ENCODE assay signal across 8 cellular contexts in the genomic region with DNA sequence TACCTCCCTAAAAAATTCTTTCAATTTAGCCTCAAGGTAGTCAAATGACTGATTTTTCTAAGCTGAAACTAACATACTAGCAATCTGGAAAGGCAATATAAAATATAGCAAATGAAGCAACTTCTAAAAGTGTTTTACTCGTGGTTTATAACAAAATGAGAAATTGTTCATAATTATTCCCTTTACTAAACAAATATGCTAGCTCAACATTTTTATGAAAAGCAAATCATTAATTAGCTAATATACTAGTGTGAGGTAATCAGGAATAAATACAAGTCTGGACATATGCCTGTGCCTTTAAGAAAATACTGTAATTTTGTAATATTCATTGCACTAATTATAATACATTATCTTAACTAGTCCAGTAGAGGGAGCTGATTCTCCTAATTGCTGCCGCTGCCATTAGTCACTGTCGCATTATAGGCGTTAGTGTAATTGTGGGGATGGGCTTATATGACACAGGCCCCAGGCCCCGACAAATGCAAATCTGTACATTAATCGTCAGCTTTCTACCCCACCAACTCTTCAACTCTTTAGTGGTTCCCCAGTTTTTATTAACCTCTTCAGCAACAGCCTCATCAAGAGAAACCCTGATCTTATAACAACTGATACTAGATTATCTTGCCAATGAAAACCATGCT.
A peak's percentile ranks its signal among the peaks of the same experiment; 100 is the strongest.
DNase-seq lines count a peak whose midpoint lies in the region; ATAC-seq, FAIRE-seq and TF ChIP-seq lines count a peak whose summit lies in the region.

No MANE protein-coding gene starts in this region.

- H4K20me1 ChIP-seq in DOHH2 (ENCODE audit: control insufficient read depth, insufficient read depth, low read depth, low read length) (no peaks in the 10 kb centered on the region), endothelial cell of umbilical vein (replicated peaks; ENCODE audit: control insufficient read depth, extremely low read depth, insufficient read depth, low read length) (no peaks in the 10 kb centered on the region)

- TF ChIP-seq CTCF in DOHH2 (IDR thresholded peaks at IDR 0.05; ENCODE audit: low read depth, low read length, poor library complexity, severe bottlenecking), result peak; percentile 55
- TF ChIP-seq CTCF in Peyer's patch (IDR thresholded peaks at IDR 0.05), result peak in 4 of 6 experiments; percentile 58 to 66 (median 64)
- TF ChIP-seq CTCF in endothelial cell of umbilical vein (IDR thresholded peaks at IDR 0.05; ENCODE audit: extremely low read depth in 1 of 2, insufficient read depth in 1 of 2, low read depth in 1 of 2, low read length in 2 of 2), result peak; percentile 39 to 41
- peak; percentile 35 for TF ChIP-seq CTCF in neutrophil (IDR thresholded peaks at IDR 0.05)

- H3K27ac ChIP-seq in DOHH2 (ENCODE audit: low read depth, low read length) (no peak overlapping the region), Peyer's patch (no peak overlapping the region), endothelial cell of umbilical vein (ENCODE audit: insufficient read depth, low read depth, low read length) (peak overlapping the region; percentile 59), neutrophil (no peak overlapping the region)

- intact Hi-C loops in endothelial cell of umbilical vein (cut with micrococcal nuclease), result loop anchor here (1.0 to 5.0 kb wide), 4 partner anchors 69 to 677 kb away; a partner anchor contains a TSS
- intact Hi-C loops in activated T-helper 2 cell treated with anti-CD3 and anti-CD28 coated beads, Interferon-gamma antibody, Interleukin-2, Interleukin-4, amounts not matched to agents 10 μg/mL and 5 μg/mL and 100 μg/mL, durations not matched to agents 14 hours and 24 hours and 36 hours (cut with micrococcal nuclease), result loop anchor here (1.0 to 10.0 kb wide), 3 partner anchors 169 to 822 kb away; no protein-coding TSS in a partner anchor

- TF ChIP-seq POLR2A in Peyer's patch (IDR thresholded peaks at IDR 0.05) (no peak), endothelial cell of umbilical vein (IDR thresholded peaks at IDR 0.05; ENCODE audit: low read depth, low read length) (no peak)

- no peaks in the 10 kb centered on the region for H3K9me3 ChIP-seq in DOHH2 (ENCODE audit: control insufficient read depth, insufficient read depth, low read length)
- H3K9me3 ChIP-seq in Peyer's patch, result no peaks in the 10 kb centered on the region
- H3K9me3 ChIP-seq in endothelial cell of umbilical vein (replicated peaks; ENCODE audit: control insufficient read depth, insufficient read depth, low read length), result no peaks in the 10 kb centered on the region
- H3K9me3 ChIP-seq in neutrophil, result no peaks in the 10 kb centered on the region

- BruUV-seq in endothelial cell of umbilical vein (replicated peaks; lab: Mats Ljungman, UMichigan), result no TSS peak

- H3K4me3 Mint-ChIP-seq in activated T-helper 2 cell treated with anti-CD3 and anti-CD28 coated beads, Interferon-gamma antibody, Interleukin-2, Interleukin-4, amounts not matched to agents 10 μg/mL and 5 μg/mL and 100 μg/mL, durations not matched to agents 14 hours and 24 hours and 36 hours (ENCODE audit: low read depth), result no peak overlapping the region

- CTCF ChIA-PET in endothelial cell of umbilical vein (lab: Charles Lee), result interaction anchor here (0.6 to 2.6 kb wide), 41 partner anchors 9 to 285 kb away, joined by 3 to 22 read pairs (median 4); a partner anchor contains a TSS

- dilution Hi-C loops in endothelial cell of umbilical vein (cut with MboI; ENCODE audit: extremely low pct_ligation_motif_present, low sequenced_read_pairs), result loop anchor here (25.0 kb wide), 1 partner anchor 267 kb away; a partner anchor contains a TSS

- H3K9me3 Mint-ChIP-seq in activated T-helper 2 cell treated with anti-CD3 and anti-CD28 coated beads, Interferon-gamma antibody, Interleukin-2, Interleukin-4, amounts not matched to agents 10 μg/mL and 5 μg/mL and 100 μg/mL, durations not matched to agents 14 hours and 24 hours and 36 hours, result no peaks in the 10 kb centered on the region

- FAIRE-seq in HTR-8/SVneo (lab: Jason Lieb, UNC) (no peak), endothelial cell of umbilical vein (lab: Jason Lieb, UNC) (peak; percentile 24)

- H3K27me3 Mint-ChIP-seq in activated T-helper 2 cell treated with anti-CD3 and anti-CD28 coated beads, Interferon-gamma antibody, Interleukin-2, Interleukin-4, amounts not matched to agents 10 μg/mL and 5 μg/mL and 100 μg/mL, durations not matched to agents 14 hours and 24 hours and 36 hours (ENCODE audit: low read depth), result no peaks in the 10 kb centered on the region

- ATAC-seq in GM21367 (IDR thresholded peaks at IDR 0.05; ENCODE audit: unreplicated experiment), result peak; percentile 84

- H3K79me2 ChIP-seq in DOHH2 (ENCODE audit: control insufficient read depth, low read length) (no peaks in the 10 kb centered on the region), endothelial cell of umbilical vein (ENCODE audit: control insufficient read depth, insufficient read depth, low read length) (peaks cover 9% of the 10 kb centered on the region)

- H3K9ac ChIP-seq in endothelial cell of umbilical vein (replicated peaks; ENCODE audit: extremely low read depth, insufficient read depth, low read length), result no peak overlapping the region

- H3K9me1 ChIP-seq in endothelial cell of umbilical vein (replicated peaks; ENCODE audit: control insufficient read depth, extremely low read depth, insufficient read depth, low read length), result no peaks in the 10 kb centered on the region

- peak; percentile 21 for DNase-seq in HTR-8/SVneo (ENCODE audit: insufficient read length, low spot score)
- DNase-seq in Peyer's patch, result no peak
- peak; percentile 70 for DNase-seq in endothelial cell of umbilical vein (ENCODE audit: low read depth, low spot score)
- DNase-seq in activated T-helper 2 cell treated with anti-CD3 and anti-CD28 coated beads, Interferon-gamma antibody, Interleukin-2, Interleukin-4, amounts not matched to agents 10 μg/mL and 5 μg/mL and 100 μg/mL, durations not matched to agents 14 hours and 24 hours and 36 hours (ENCODE audit: low spot score), result no peak
- DNase-seq in NCI-H1092 treated with DMSO at 0.1 percent for 48 hours (lab: John Stamatoyannopoulos, UW), result no peak

- POLR2A ChIA-PET in endothelial cell of umbilical vein (lab: Charles Lee), result interaction anchor here (1.0 kb wide), 1 partner anchor 273 kb away, joined by 3 read pairs; no protein-coding TSS in a partner anchor

- H3K27me3 ChIP-seq in DOHH2 (ENCODE audit: control insufficient read depth, low read length) (no peaks in the 10 kb centered on the region), Peyer's patch (no peaks in the 10 kb centered on the region), endothelial cell of umbilical vein (ENCODE audit: control insufficient read depth in 2 of 2, insufficient read depth in 2 of 2, low read length in 2 of 2) (no peaks in the 10 kb centered on the region), neutrophil (no peaks in the 10 kb centered on the region)

- H3K9me2 ChIP-seq in DOHH2 (replicated peaks; ENCODE audit: control insufficient read depth, low read length), result no peaks in the 10 kb centered on the region

- no peaks in the 10 kb centered on the region for H3K36me3 ChIP-seq in DOHH2 (ENCODE audit: control insufficient read depth, low read length)
- peaks cover 0 to 12% (median 0%) of the 10 kb centered on the region in 3 donors for H3K36me3 ChIP-seq in Peyer's patch
- peaks cover 7 to 11% of the 10 kb centered on the region in 2 experiments for H3K36me3 ChIP-seq in endothelial cell of umbilical vein (ENCODE audit: control insufficient read depth in 2 of 2, extremely low read depth in 1 of 2, insufficient read depth in 2 of 2, low read length in 2 of 2)
- H3K36me3 ChIP-seq in neutrophil, result peaks cover 15% of the 10 kb centered on the region

- H3K4me3 ChIP-seq in DOHH2 (ENCODE audit: low read length) (no peak overlapping the region), Peyer's patch (no peak overlapping the region), endothelial cell of umbilical vein (replicated peaks in 1 of 3; ENCODE audit: insufficient read depth in 1 of 3, low read depth in 1 of 3, low read length in 3 of 3) (no peak overlapping the region), neutrophil (ENCODE audit: low read depth in 1 of 2, low read length in 1 of 2) (no peak overlapping the region)

- no peak overlapping the region for H3K4me2 ChIP-seq in DOHH2 (ENCODE audit: low read length)
- no peak overlapping the region for H3K4me2 ChIP-seq in endothelial cell of umbilical vein (ENCODE audit: insufficient read depth, low read length)

- peaks cover 7% of the 10 kb centered on the region for H3K36me3 Mint-ChIP-seq in activated T-helper 2 cell treated with anti-CD3 and anti-CD28 coated beads, Interferon-gamma antibody, Interleukin-2, Interleukin-4, amounts not matched to agents 10 μg/mL and 5 μg/mL and 100 μg/mL, durations not matched to agents 14 hours and 24 hours and 36 hours (ENCODE audit: low read depth)

- H3F3A ChIP-seq in DOHH2 (ENCODE audit: control insufficient read depth, insufficient read depth), result no peaks in the 10 kb centered on the region

- H2AFZ ChIP-seq in endothelial cell of umbilical vein (ENCODE audit: low read depth, low read length), result no peak overlapping the region

- H3K4me1 ChIP-seq in DOHH2 (ENCODE audit: control insufficient read depth, low read length), result no peaks in the 10 kb centered on the region
- no peaks in the 10 kb centered on the region for H3K4me1 ChIP-seq in Peyer's patch
- H3K4me1 ChIP-seq in endothelial cell of umbilical vein (ENCODE audit: control insufficient read depth, extremely low read depth, insufficient read depth, low read length), result peaks cover 37% of the 10 kb centered on the region
- H3K4me1 ChIP-seq in neutrophil (ENCODE audit: control insufficient read depth in 1 of 2, insufficient read depth in 1 of 2, low read depth in 1 of 2, low read length in 1 of 2), result no peaks in the 10 kb centered on the region

- H3K27ac Mint-ChIP-seq in activated T-helper 2 cell treated with anti-CD3 and anti-CD28 coated beads, Interferon-gamma antibody, Interleukin-2, Interleukin-4, amounts not matched to agents 10 μg/mL and 5 μg/mL and 100 μg/mL, durations not matched to agents 14 hours and 24 hours and 36 hours, result no peak overlapping the region

- peaks cover 11% of the 10 kb centered on the region for H3K4me1 Mint-ChIP-seq in activated T-helper 2 cell treated with anti-CD3 and anti-CD28 coated beads, Interferon-gamma antibody, Interleukin-2, Interleukin-4, amounts not matched to agents 10 μg/mL and 5 μg/mL and 100 μg/mL, durations not matched to agents 14 hours and 24 hours and 36 hours (ENCODE audit: low read depth)

TF ChIP-seq in endothelial cell of umbilical vein, 7 proteins besides CTCF, POLR2A, EP300 and RAD21 (continues in another document):
- TF ChIP-seq EZH2 (IDR thresholded peaks at IDR 0.05; ENCODE audit: borderline replicate concordance, low read depth, low read length, severe bottlenecking) (no peak), JUN (IDR thresholded peaks at IDR 0.05; ENCODE audit: borderline replicate concordance, insufficient read depth, insufficient read length, low read depth) (no peak), MYC (IDR thresholded peaks at IDR 0.05; ENCODE audit: low read depth, low read length) (no peak), POLR2AphosphoS5 (IDR thresholded peaks at IDR 0.05; ENCODE audit: insufficient read depth, low read depth, low read length) (no peak)
- TF ChIP-seq, protein P1, sequence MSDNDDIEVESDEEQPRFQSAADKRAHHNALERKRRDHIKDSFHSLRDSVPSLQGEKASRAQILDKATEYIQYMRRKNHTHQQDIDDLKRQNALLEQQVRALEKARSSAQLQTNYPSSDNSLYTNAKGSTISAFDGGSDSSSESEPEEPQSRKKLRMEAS (IDR thresholded peaks at IDR 0.05; ENCODE audit: insufficient read depth, insufficient read length), result no peak

Comparison
In these comparisons a context has a peak if more than half of its experiments do, and no peak if none do; other contexts are left out.
1. DNase-seq: peak in HTR-8/SVneo (single experiment) and endothelial cell of umbilical vein (single experiment); none in Peyer's patch (0 of 3), activated T-helper 2 cell treated with anti-CD3 and anti-CD28 coated beads, Interferon-gamma antibody, Interleukin-2, Interleukin-4, amounts not matched to agents 10 μg/mL and 5 μg/mL and 100 μg/mL, durations not matched to agents 14 hours and 24 hours and 36 hours (single experiment) and NCI-H1092 treated with DMSO at 0.1 percent for 48 hours (single experiment).
2. Peak in every context shown above with its lines, with median percentiles within 50 percentile points of each other: CTCF ChIP-seq.